In genomic region chr16:75647138-75647491, GRCh38 we compare ENCODE assay signal across 8 cellular contexts. TPM values are rescaled to one million over a fixed set of nuclear protein-coding genes. Genes with fewer than 3 reads are reported as not detected.
DNase-seq lines count a peak whose midpoint lies in the region; ATAC-seq and TF ChIP-seq lines count a peak whose summit lies in the region.

No MANE protein-coding gene starts in this region.

- H3K4me3 ChIP-seq in SJCRH30 (peak overlapping the region; percentile 90), fibroblast of mammary gland (ENCODE audit: control insufficient read depth, low read depth, low read length) (peak overlapping the region; percentile 78), trophoblast cell (ENCODE audit: low read depth, low read length) (peak overlapping the region; percentile 90)

- H4K8ac ChIP-seq in trophoblast cell (ENCODE audit: low read depth, low read length) = peak overlapping the region; percentile 88

- peaks cover 18% of the 10 kb centered on the region for H3K79me2 ChIP-seq in trophoblast cell (ENCODE audit: control insufficient read depth, insufficient read depth, low read length, poor library complexity)

- H3K14ac ChIP-seq in trophoblast cell (ENCODE audit: low read length) = peak overlapping the region; percentile 27

- no peak overlapping the region for H3K23ac ChIP-seq in trophoblast cell (ENCODE audit: low read length)

- peak overlapping the region; percentile 62 for H4K91ac ChIP-seq in trophoblast cell (ENCODE audit: low read depth, low read length)

- H3K18ac ChIP-seq in trophoblast cell (ENCODE audit: low read length) = peak overlapping the region; percentile 19

- H3K9ac ChIP-seq in trophoblast cell (ENCODE audit: low read length) = peak overlapping the region; percentile 93

- H3K4me1 ChIP-seq in SJCRH30 = 0 out of 2 replicates have a peak, but pooled peaks cover 2% of the 10 kb centered on the region
- H3K4me1 ChIP-seq in trophoblast cell (ENCODE audit: control insufficient read depth in 1 of 2, insufficient read depth in 2 of 2, low read length in 2 of 2) = peaks cover 3 to 13% of the 10 kb centered on the region in 2 experiments

- H3K27ac ChIP-seq in SJCRH30 (peak overlapping the region; percentile 65), trophoblast cell (ENCODE audit: low read depth, low read length) (no peak overlapping the region)

- peak overlapping the region; percentile 16 for H4K12ac ChIP-seq in trophoblast cell (ENCODE audit: low read depth, low read length)

- H3K27me3 ChIP-seq in SJCRH30 (no peaks in the 10 kb centered on the region), trophoblast cell (ENCODE audit: insufficient read depth, low read length) (no peaks in the 10 kb centered on the region)

- peaks cover 14% of the 10 kb centered on the region for H3K79me1 ChIP-seq in trophoblast cell (ENCODE audit: low read length)

- H2AFZ ChIP-seq in trophoblast cell (ENCODE audit: insufficient read depth, low read length, poor library complexity) = peak overlapping the region; percentile 9

- peak; percentile 24 for ATAC-seq in GM18517 (IDR thresholded peaks at IDR 0.05; ENCODE audit: unreplicated experiment)
- ATAC-seq in HG02642 (IDR thresholded peaks at IDR 0.05; ENCODE audit: poor library complexity, unreplicated experiment) = peak; percentile 20

- peak overlapping the region; percentile 2 for H2BK5ac ChIP-seq in trophoblast cell (ENCODE audit: low read depth, low read length, poor library complexity)

- peak overlapping the region; percentile 40 for H2BK120ac ChIP-seq in trophoblast cell (ENCODE audit: insufficient read depth, low read length, poor library complexity)

- H3K4me2 ChIP-seq in trophoblast cell (ENCODE audit: low read length) = peak overlapping the region; percentile 72

- TF ChIP-seq CTCF in fibroblast of mammary gland (conservative IDR thresholded peaks at IDR 0.05; ENCODE audit: control insufficient read depth, insufficient read depth, low read depth, low read length) = no peak
- no peak for TF ChIP-seq CTCF in GM20000 (IDR thresholded peaks at IDR 0.05; ENCODE audit: extremely low read depth, missing control alignments)

- peak overlapping the region; percentile 31 for H3K4ac ChIP-seq in trophoblast cell (ENCODE audit: low read depth, low read length)

- WGBS in trophoblast cell (ENCODE audit: extremely low coverage, insufficient coverage, insufficient read length) = no CpG with 5 or more reads among the region's 17 CpGs

- no peak overlapping the region for H2BK12ac ChIP-seq in trophoblast cell (ENCODE audit: low read length)

- H3K9me3 ChIP-seq in SJCRH30 (replicated peaks) (no peaks in the 10 kb centered on the region), trophoblast cell (ENCODE audit: insufficient read depth, low read depth, low read length) (no peaks in the 10 kb centered on the region)

- H3K36me3 ChIP-seq in SJCRH30 (peaks cover 10% of the 10 kb centered on the region; the same call in 1 of the 2 replicates), trophoblast cell (ENCODE audit: control insufficient read depth in 1 of 2, insufficient read depth in 2 of 2, low read length in 2 of 2) (peaks cover 6 to 14% of the 10 kb centered on the region in 2 experiments)

- no peak overlapping the region for H2AK5ac ChIP-seq in trophoblast cell (ENCODE audit: low read length)

- DNase-seq in SJCRH30 (no peak), fibroblast of mammary gland (ENCODE audit: low read depth) (no peak), trophoblast cell (peak in 1 of 2 donors; percentile 14), GM20000 (ENCODE audit: low spot score) (no peak), NCI-H748 (lab: John Stamatoyannopoulos, UW; ENCODE audit: unreplicated experiment) (no peak), NCI-H2171 (lab: John Stamatoyannopoulos, UW) (no peak)

RNA-seq across cellular contexts. Expression of gene KARS1, which starts 0.3 kb away (rescaled TPM):
- 148 and 151 TPM in 2 replicates for total RNA-seq in SJCRH30 (2014; rRNA removed; shearing (Covaris generic))
- 102 TPM in 2 replicates for polyA plus RNA-seq in trophoblast cell (2013)

RNA-seq across cellular contexts. Expression of gene TERF2IP, which starts 0.5 kb away (rescaled TPM):
- total RNA-seq in SJCRH30 (2014; rRNA removed; shearing (Covaris generic)) = 25.4 and 26.1 TPM in 2 replicates
- 24.5 and 24.6 TPM in 2 replicates for polyA plus RNA-seq in trophoblast cell (2013)

RNA-seq across cellular contexts. Expression of gene ADAT1, which starts 24.0 kb away (rescaled TPM):
- 44.6 and 49.9 TPM in 2 replicates for total RNA-seq in SJCRH30 (2014; rRNA removed; shearing (Covaris generic))
- 23.8 and 25.7 TPM in 2 replicates for polyA plus RNA-seq in trophoblast cell (2013)

RNA-seq across cellular contexts. Expression of gene CPHXL2, which starts 29.7 kb away (rescaled TPM):
- total RNA-seq in SJCRH30 (2014; rRNA removed; shearing (Covaris generic)) = not detected in 2 replicates
- not detected in 2 replicates for polyA plus RNA-seq in trophoblast cell (2013)

RNA-seq across cellular contexts. Expression of gene DUXB, which starts 54.1 kb away (rescaled TPM):
- not detected in 2 replicates for total RNA-seq in SJCRH30 (2014; rRNA removed; shearing (Covaris generic))
- not detected in 2 replicates for polyA plus RNA-seq in trophoblast cell (2013)
